26 cellular contexts compared by ENCODE assay signal in the genomic region with DNA sequence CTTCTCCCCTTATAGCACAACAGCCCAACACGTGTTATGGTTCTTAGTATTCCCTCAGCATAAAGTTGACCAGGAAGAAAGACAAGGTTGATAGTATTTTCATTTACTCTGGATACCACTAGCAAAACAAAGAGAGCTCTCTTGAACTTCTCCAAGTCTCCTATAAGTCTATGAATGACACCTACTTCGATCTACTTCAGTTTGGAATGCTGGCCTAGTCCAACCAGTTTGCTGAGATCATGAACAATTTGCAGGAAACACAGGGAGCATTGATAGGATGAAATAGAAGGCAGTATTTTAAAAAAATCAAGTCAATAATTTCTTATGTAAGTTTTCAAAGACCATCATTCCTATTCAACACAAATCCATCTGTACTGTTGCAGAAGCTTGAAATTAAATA.
DNase-seq lines count a peak whose midpoint lies in the region; ATAC-seq, FAIRE-seq and TF ChIP-seq lines count a peak whose summit lies in the region.
"Had no signal": no experiment of that assay in that cellular context is flagged by ENCODE, and none has a peak within 500 bp of the region (broad histone marks: within the 10 kb centered on the region; RNA-seq: fewer than 3 reads in every experiment).

No MANE protein-coding gene starts in this region.

- H3K36me3 Mint-ChIP-seq in activated CD8-positive, alpha-beta T cell treated with anti-CD3 and anti-CD28 coated beads for 36 hours (ENCODE audit: low read depth): peaks cover 73% of the 10 kb centered on the region
- H3K36me3 Mint-ChIP-seq in activated CD8-positive, alpha-beta T cell treated with anti-CD3 and anti-CD28 coated beads, Interleukin-2, amount 10 ng/mL, durations not matched to agents 7 days and 5 days (ENCODE audit: low read depth): peaks cover 60% of the 10 kb centered on the region
- no peaks in the 10 kb centered on the region for H3K36me3 Mint-ChIP-seq in astrocyte (ENCODE audit: low read depth, unreplicated experiment)
- H3K36me3 Mint-ChIP-seq: natural killer cell treated with Interleukin-12 subunit alpha and Interleukin-12 subunit beta and Interleukin-15 and Interleukin-18, amount 100 ng/mL, for 72 hours; WTC11 had no signal

- no peak overlapping the region for H3K9ac ChIP-seq in IMR-90 (ENCODE audit: low read depth, low read length)
- H3K9ac ChIP-seq in astrocyte (ENCODE audit: low read length): no peak overlapping the region

- no peak overlapping the region for H3K4ac ChIP-seq in IMR-90 (ENCODE audit: low read depth, low read length)

- H3K4me3 ChIP-seq in IMR-90 (ENCODE audit: insufficient read depth, low read depth, low read length) (no peak overlapping the region), astrocyte (ENCODE audit: insufficient read depth, low read depth, low read length) (no peak overlapping the region), osteoblast (ENCODE audit: insufficient read depth, low read length) (no peak overlapping the region)
- H3K4me3 ChIP-seq: K562, thoracic aorta, vagina had no signal

- H3K27ac ChIP-seq in IMR-90 (ENCODE audit: insufficient read depth, low read length) (no peak overlapping the region), astrocyte (ENCODE audit: low read depth, low read length) (no peak overlapping the region), osteoblast (ENCODE audit: low read depth, low read length) (peak overlapping the region; percentile 99)
- H3K27ac ChIP-seq: RWPE1, thoracic aorta, vagina had no signal

- dilution Hi-C loops in IMR-90 (cut with HindIII; ENCODE audit: low sequenced_read_pairs, unreplicated experiment): no loop called here

- FAIRE-seq in astrocyte (lab: Jason Lieb, UNC): no peak
- FAIRE-seq: frontal cortex, G401.6, HTR-8/SVneo, K562 had no signal

- H3K4me1 ChIP-seq in IMR-90 (ENCODE audit: control insufficient read depth, insufficient read depth, low read length) (peaks cover 22% of the 10 kb centered on the region), astrocyte (ENCODE audit: insufficient read depth, low read length) (peaks cover 35% of the 10 kb centered on the region), osteoblast (ENCODE audit: insufficient read depth, low read length) (peaks cover 52% of the 10 kb centered on the region)
- H3K4me1 ChIP-seq: vagina had no signal

- no peaks in the 10 kb centered on the region for H4K20me1 ChIP-seq in IMR-90 (ENCODE audit: insufficient read depth, low read length)
- H4K20me1 ChIP-seq in astrocyte (ENCODE audit: insufficient read depth, low read length): no peaks in the 10 kb centered on the region
- no peaks in the 10 kb centered on the region for H4K20me1 ChIP-seq in osteoblast (ENCODE audit: insufficient read depth, low read length)

- peak overlapping the region; percentile 72 for H3K27ac Mint-ChIP-seq in activated CD8-positive, alpha-beta T cell treated with anti-CD3 and anti-CD28 coated beads for 36 hours
- H3K27ac Mint-ChIP-seq in activated CD8-positive, alpha-beta T cell treated with anti-CD3 and anti-CD28 coated beads, Interleukin-2, amount 10 ng/mL, durations not matched to agents 7 days and 5 days: no peak overlapping the region
- peak overlapping the region; percentile 99 for H3K27ac Mint-ChIP-seq in astrocyte (ENCODE audit: unreplicated experiment)
- H3K27ac Mint-ChIP-seq: H9, WTC11 had no signal

- no peak overlapping the region for H2AFZ ChIP-seq in IMR-90 (replicated peaks; ENCODE audit: low read length, poor library complexity)
- no peak overlapping the region for H2AFZ ChIP-seq in astrocyte (ENCODE audit: low read depth, low read length)
- H2AFZ ChIP-seq in osteoblast (ENCODE audit: low read length): no peak overlapping the region

- intact Hi-C loops in activated CD8-positive, alpha-beta T cell treated with anti-CD3 and anti-CD28 coated beads for 36 hours (cut with micrococcal nuclease): no loop called here
- intact Hi-C loops in IMR-90 (cut with micrococcal nuclease): loop anchor here (5.0 kb wide), 1 partner anchor 109 kb away; no protein-coding TSS in a partner anchor

- H3K56ac ChIP-seq in IMR-90 (ENCODE audit: extremely low read depth, insufficient read depth, low read length): no peak overlapping the region

- no peak overlapping the region for H3K4me3 Mint-ChIP-seq in activated CD8-positive, alpha-beta T cell treated with anti-CD3 and anti-CD28 coated beads for 36 hours
- no peak overlapping the region for H3K4me3 Mint-ChIP-seq in activated CD8-positive, alpha-beta T cell treated with anti-CD3 and anti-CD28 coated beads, Interleukin-2, amount 10 ng/mL, durations not matched to agents 7 days and 5 days
- no peak overlapping the region for H3K4me3 Mint-ChIP-seq in astrocyte (ENCODE audit: unreplicated experiment)
- H3K4me3 Mint-ChIP-seq: H9; natural killer cell treated with Interleukin-12 subunit alpha and Interleukin-12 subunit beta and Interleukin-15 and Interleukin-18, amount 100 ng/mL, for 72 hours; WTC11 had no signal

- H3K36me3 ChIP-seq in IMR-90 (ENCODE audit: control insufficient read depth, insufficient read depth, low read length) (no peaks in the 10 kb centered on the region), astrocyte (ENCODE audit: insufficient read depth, low read length) (no peaks in the 10 kb centered on the region), osteoblast (ENCODE audit: insufficient read depth, low read length) (no peaks in the 10 kb centered on the region)
- H3K36me3 ChIP-seq: thoracic aorta, vagina had no signal

- no peak for DNase-seq in activated CD8-positive, alpha-beta T cell treated with anti-CD3 and anti-CD28 coated beads for 36 hours
- DNase-seq in activated CD8-positive, alpha-beta T cell treated with anti-CD3 and anti-CD28 coated beads, Interleukin-2, amount 10 ng/mL, durations not matched to agents 7 days and 5 days: no peak
- no peak for DNase-seq in IMR-90
- no peak for DNase-seq in astrocyte (ENCODE audit: low read depth)
- no peak for DNase-seq in osteoblast (ENCODE audit: insufficient read length, low spot score, missing footprints)
- DNase-seq in AG08396 (ENCODE audit: low spot score): no peak
- DNase-seq in glomerular visceral epithelial cell (ENCODE audit: extremely low spot score): no peak
- DNase-seq in stimulated activated naive CD4-positive, alpha-beta T cell (lab: John Stamatoyannopoulos, UW): no peak
- DNase-seq: activated CD4-positive, alpha-beta T cell treated with anti-CD3 and anti-CD28 coated beads, Interleukin-2, amount 50 U/mL, for 48 hours; activated gamma-delta T cell; DMS79; H9; NCI-H1092; NCI-H1694; NCI-H2171 treated with DMSO at 0.1 percent for 48 hours; NCI-H510A; stimulated activated naive CD8-positive, alpha-beta T cell treated with anti-CD3 and anti-CD28 coated beads, Interleukin-15, amount 100 ng/mL, for 72 hours had no signal

- no peak overlapping the region for H2AK5ac ChIP-seq in IMR-90 (ENCODE audit: low read depth, low read length)

- peak overlapping the region; percentile 21; the same call in 1 of the 2 replicates for H3K18ac ChIP-seq in IMR-90 (ENCODE audit: low read depth, low read length)

- no peak overlapping the region for H4K5ac ChIP-seq in IMR-90 (ENCODE audit: low read depth, low read length)

- no peak for ATAC-seq in activated CD8-positive, alpha-beta T cell treated with anti-CD3 and anti-CD28 coated beads for 36 hours
- no peak for ATAC-seq in activated CD8-positive, alpha-beta T cell treated with anti-CD3 and anti-CD28 coated beads, Interleukin-2, amount 10 ng/mL, durations not matched to agents 7 days and 5 days
- ATAC-seq in IMR-90 (ENCODE audit: low read depth): no peak
- ATAC-seq: K562; natural killer cell treated with Interleukin-12 subunit alpha and Interleukin-12 subunit beta and Interleukin-15 and Interleukin-18, amount 100 ng/mL, for 72 hours; WTC11 had no signal

- no peak overlapping the region for H2BK20ac ChIP-seq in IMR-90 (ENCODE audit: low read depth, low read length)

- TF ChIP-seq CTCF in activated CD8-positive, alpha-beta T cell treated with anti-CD3 and anti-CD28 coated beads for 36 hours (IDR thresholded peaks at IDR 0.05): no peak
- TF ChIP-seq CTCF in IMR-90 (conservative IDR thresholded peaks at IDR 0.05; ENCODE audit: low read depth, low read length) (no peak), astrocyte (IDR thresholded peaks at IDR 0.05; ENCODE audit: insufficient read depth, low read depth, low read length) (no peak), osteoblast (IDR thresholded peaks at IDR 0.05; ENCODE audit: extremely low read depth, low read depth, low read length) (no peak)

- peak overlapping the region; percentile 36; the same call in 1 of the 3 replicates for H2BK15ac ChIP-seq in IMR-90 (ENCODE audit: low read depth, low read length)

- H3K9me3 ChIP-seq in IMR-90 (ENCODE audit: control insufficient read depth, insufficient read depth, low read length) (no peaks in the 10 kb centered on the region), astrocyte (ENCODE audit: insufficient read depth, low read depth, low read length) (no peaks in the 10 kb centered on the region), osteoblast (ENCODE audit: low read depth, low read length) (no peaks in the 10 kb centered on the region)
- H3K9me3 ChIP-seq: thoracic aorta, vagina had no signal

- no peak overlapping the region for H3K23ac ChIP-seq in IMR-90 (ENCODE audit: low read depth, low read length)

- in situ Hi-C loops in IMR-90 (cut with MboI; ENCODE audit: low sequenced_read_pairs): no loop called here

- TF ChIP-seq POLR2A in IMR-90 (IDR thresholded peaks at IDR 0.05; ENCODE audit: low read depth, low read length): no peak

- H3K27me3 Mint-ChIP-seq in activated CD8-positive, alpha-beta T cell treated with anti-CD3 and anti-CD28 coated beads for 36 hours: no peaks in the 10 kb centered on the region
- no peaks in the 10 kb centered on the region for H3K27me3 Mint-ChIP-seq in activated CD8-positive, alpha-beta T cell treated with anti-CD3 and anti-CD28 coated beads, Interleukin-2, amount 10 ng/mL, durations not matched to agents 7 days and 5 days (ENCODE audit: low read depth)
- H3K27me3 Mint-ChIP-seq in astrocyte (ENCODE audit: low read depth, unreplicated experiment): no peaks in the 10 kb centered on the region
- H3K27me3 Mint-ChIP-seq: natural killer cell treated with Interleukin-12 subunit alpha and Interleukin-12 subunit beta and Interleukin-15 and Interleukin-18, amount 100 ng/mL, for 72 hours; stimulated activated naive CD8-positive, alpha-beta T cell treated with anti-CD3 and anti-CD28 coated beads, Interleukin-15, amount 100 ng/mL, for 72 hours had no signal

- CTCF ChIA-PET in activated CD8-positive, alpha-beta T cell treated with anti-CD3 and anti-CD28 coated beads for 36 hours (lab: Charles Lee): interaction anchor here (1.2 to 2.9 kb wide), 5 partner anchors 9 to 47 kb away, joined by 3 to 15 read pairs (median 5); no protein-coding TSS in a partner anchor
- CTCF ChIA-PET in activated CD8-positive, alpha-beta T cell treated with anti-CD3 and anti-CD28 coated beads, Interleukin-2, amount 10 ng/mL, durations not matched to agents 7 days and 5 days (lab: Charles Lee): interaction anchor here (0.9 to 1.3 kb wide), 4 partner anchors 9 to 290 kb away, joined by 3 to 7 read pairs (median 4); no protein-coding TSS in a partner anchor
- CTCF ChIA-PET in IMR-90 (lab: Yijun Ruan, JAX): no interaction called here

- H3K9me1 ChIP-seq in IMR-90 (ENCODE audit: insufficient read depth, low read length): peaks cover 6% of the 10 kb centered on the region

- no peak overlapping the region for H3K14ac ChIP-seq in IMR-90 (replicated peaks; ENCODE audit: low read depth, low read length)

- POLR2A ChIA-PET in activated CD8-positive, alpha-beta T cell treated with anti-CD3 and anti-CD28 coated beads for 36 hours (lab: Charles Lee): interaction anchor here (0.7 to 2.5 kb wide), 5 partner anchors 9 to 180 kb away, joined by 3 to 7 read pairs (median 3); no protein-coding TSS in a partner anchor
- POLR2A ChIA-PET in activated CD8-positive, alpha-beta T cell treated with anti-CD3 and anti-CD28 coated beads, Interleukin-2, amount 10 ng/mL, durations not matched to agents 7 days and 5 days (lab: Charles Lee): interaction anchor here (0.6 to 1.4 kb wide), 2 partner anchors 9 to 286 kb away, joined by 3 to 4 read pairs; no protein-coding TSS in a partner anchor
- POLR2A ChIA-PET in IMR-90 (lab: Charles Lee; ENCODE audit: unreplicated experiment): no interaction called here

- no peak overlapping the region for H4K8ac ChIP-seq in IMR-90 (ENCODE audit: low read depth in 2 of 2, low read length in 2 of 2)

- peak overlapping the region; percentile 69; the same call in 1 of the 2 replicates for H2BK120ac ChIP-seq in IMR-90 (ENCODE audit: low read depth, low read length)

- no peak for TF ChIP-seq RAD21 in IMR-90 (IDR thresholded peaks at IDR 0.05; ENCODE audit: low read length)

- H2BK5ac ChIP-seq in IMR-90 (ENCODE audit: low read depth, low read length, poor library complexity, severe bottlenecking): no peak overlapping the region

- H3K4me2 ChIP-seq in IMR-90 (ENCODE audit: low read depth, low read length) (no peak overlapping the region), astrocyte (ENCODE audit: low read length) (no peak overlapping the region), osteoblast (ENCODE audit: insufficient read depth, low read length) (no peak overlapping the region)

- no peaks in the 10 kb centered on the region for H3K79me2 ChIP-seq in astrocyte (ENCODE audit: insufficient read depth, low read length)
- H3K79me2 ChIP-seq in osteoblast (ENCODE audit: insufficient read depth, low read length): no peaks in the 10 kb centered on the region

- H3K79me1 ChIP-seq in IMR-90 (ENCODE audit: low read depth in 1 of 2, low read length in 2 of 2): no peaks in the 10 kb centered on the region; a peak in 1 of 4 replicates

- H4K91ac ChIP-seq in IMR-90 (ENCODE audit: insufficient read depth, low read depth, low read length): no peak overlapping the region

- no peak overlapping the region for H2AK9ac ChIP-seq in IMR-90 (replicated peaks; ENCODE audit: low read depth, low read length, poor library complexity)

- H3K9me3 Mint-ChIP-seq in activated CD8-positive, alpha-beta T cell treated with anti-CD3 and anti-CD28 coated beads for 36 hours: no peaks in the 10 kb centered on the region
- no peaks in the 10 kb centered on the region for H3K9me3 Mint-ChIP-seq in activated CD8-positive, alpha-beta T cell treated with anti-CD3 and anti-CD28 coated beads, Interleukin-2, amount 10 ng/mL, durations not matched to agents 7 days and 5 days (ENCODE audit: insufficient read depth)
- H3K9me3 Mint-ChIP-seq in astrocyte (ENCODE audit: unreplicated experiment): no peaks in the 10 kb centered on the region
- H3K9me3 Mint-ChIP-seq: H9; natural killer cell treated with Interleukin-12 subunit alpha and Interleukin-12 subunit beta and Interleukin-15 and Interleukin-18, amount 100 ng/mL, for 72 hours; stimulated activated naive CD8-positive, alpha-beta T cell treated with anti-CD3 and anti-CD28 coated beads, Interleukin-15, amount 100 ng/mL, for 72 hours; WTC11 had no signal

- H3K4me1 Mint-ChIP-seq in activated CD8-positive, alpha-beta T cell treated with anti-CD3 and anti-CD28 coated beads for 36 hours (ENCODE audit: low read depth): peaks cover 80% of the 10 kb centered on the region
- H3K4me1 Mint-ChIP-seq in activated CD8-positive, alpha-beta T cell treated with anti-CD3 and anti-CD28 coated beads, Interleukin-2, amount 10 ng/mL, durations not matched to agents 7 days and 5 days (ENCODE audit: low read depth): peaks cover 60% of the 10 kb centered on the region
- peaks cover 57% of the 10 kb centered on the region for H3K4me1 Mint-ChIP-seq in astrocyte (ENCODE audit: low read depth, unreplicated experiment)

- no CpG with 5 or more reads among the region's 2 CpGs for WGBS in IMR-90 (ENCODE audit: extremely low coverage in 2 of 2, insufficient read length in 1 of 2), 2 experiments

- no TSS peak for BruUV-seq in IMR-90 (replicated peaks; lab: Mats Ljungman, UMichigan)

- H3K27me3 ChIP-seq in IMR-90 (ENCODE audit: control insufficient read depth, insufficient read depth, low read length) (no peaks in the 10 kb centered on the region), astrocyte (ENCODE audit: insufficient read depth, low read length) (no peaks in the 10 kb centered on the region), osteoblast (ENCODE audit: insufficient read depth, low read length) (no peaks in the 10 kb centered on the region)
- H3K27me3 ChIP-seq: vagina had no signal
